ENCODE assay signal across 21 cellular contexts in genomic region chr7:1521454-1521853, GRCh38. TPM values are rescaled to one million over a fixed set of nuclear protein-coding genes. Genes with fewer than 3 reads are reported as not detected.
"Had no signal": no experiment of that assay in that cellular context is flagged by ENCODE, and none has a peak within 500 bp of the region (broad histone marks: within the 10 kb centered on the region; RNA-seq: fewer than 3 reads in every experiment).

No MANE protein-coding gene starts in this region.

- H3K36me3 ChIP-seq: colonic mucosa, left lung, thyroid gland, vagina, WERI-Rb-1 had no signal

- DNase-seq: activated CD4-positive, alpha-beta T cell treated with anti-CD3 and anti-CD28 coated beads for 4 hours; amygdala; body of pancreas; central memory CD4-positive, alpha-beta T cell; colonic mucosa; kidney; mammary epithelial cell; mucosa of descending colon; naive thymus-derived CD8-positive, alpha-beta T cell; nucleus accumbens; posterior cingulate gyrus; retina; thyroid gland; WERI-Rb-1 had no signal

- H3K4me1 Mint-ChIP-seq: naive thymus-derived CD8-positive, alpha-beta T cell; stimulated activated effector memory CD8-positive, alpha-beta T cell treated with anti-CD3 and anti-CD28 coated beads, Interleukin-12 subunit alpha, Interleukin-12 subunit beta, amount 100 ng/mL, for 72 hours had no signal

- H3K27ac Mint-ChIP-seq: activated naive CD4-positive, alpha-beta T cell treated with anti-CD3 and anti-CD28 coated beads, Interleukin-2, amount 50 U/mL, for 72 hours; activated T-helper 2 cell treated with anti-CD3 and anti-CD28 coated beads, Interferon-gamma antibody, Interleukin-2, Interleukin-4, amounts not matched to agents 10 μg/mL and 5 μg/mL and 100 μg/mL, durations not matched to agents 14 hours and 24 hours and 36 hours; stimulated activated effector memory CD8-positive, alpha-beta T cell treated with anti-CD3 and anti-CD28 coated beads, Interleukin-12 subunit alpha, Interleukin-12 subunit beta, amount 100 ng/mL, for 72 hours; T-helper 1 cell treated with Interleukin-12 subunit alpha and Interleukin-12 subunit beta and Interleukin-4 antibody, amounts not matched to agents 30 μg/mL and 1 μg/mL, for 36 hours had no signal

- H3K4me3 Mint-ChIP-seq: naive thymus-derived CD8-positive, alpha-beta T cell; stimulated activated effector memory CD8-positive, alpha-beta T cell treated with anti-CD3 and anti-CD28 coated beads, Interleukin-12 subunit alpha, Interleukin-12 subunit beta, amount 100 ng/mL, for 72 hours; T-helper 1 cell treated with Interleukin-12 subunit alpha and Interleukin-12 subunit beta and Interleukin-4 antibody, amounts not matched to agents 30 μg/mL and 1 μg/mL, for 36 hours had no signal

- H3K9me3 Mint-ChIP-seq: stimulated activated effector memory CD8-positive, alpha-beta T cell treated with anti-CD3 and anti-CD28 coated beads, Interleukin-12 subunit alpha, Interleukin-12 subunit beta, amount 100 ng/mL, for 72 hours had no signal

- H3K36me3 Mint-ChIP-seq: stimulated activated effector memory CD8-positive, alpha-beta T cell treated with anti-CD3 and anti-CD28 coated beads, Interleukin-12 subunit alpha, Interleukin-12 subunit beta, amount 100 ng/mL, for 72 hours had no signal

- ATAC-seq: body of pancreas; mucosa of descending colon; naive thymus-derived CD8-positive, alpha-beta T cell; stimulated activated effector memory CD8-positive, alpha-beta T cell treated with anti-CD3 and anti-CD28 coated beads, Interleukin-12 subunit alpha, Interleukin-12 subunit beta, amount 100 ng/mL, for 72 hours had no signal

- H3K27ac ChIP-seq: body of pancreas, colonic mucosa, left lung, thyroid gland, vagina, WERI-Rb-1 had no signal

- H3K9me3 ChIP-seq: colonic mucosa, thyroid gland, vagina had no signal

- H3K27me3 ChIP-seq: body of pancreas, colonic mucosa, thyroid gland, vagina had no signal

- H3K4me3 ChIP-seq: body of pancreas, colonic mucosa, left lung, mucosa of descending colon, thyroid gland, vagina had no signal

- FAIRE-seq: kidney had no signal

- H3K4me1 ChIP-seq: colonic mucosa, left lung, thyroid gland had no signal

RNA-seq across cellular contexts. Expression of gene TMEM184A, which starts 34.6 kb away (rescaled TPM):
- total RNA-seq: activated CD8-positive, alpha-beta memory T cell treated with anti-CD3 and anti-CD28 coated beads for 36 hours; naive thymus-derived CD8-positive, alpha-beta T cell had no signal
